ENCODE assay signal across 1 cellular context in genomic region chr17:73591278-73592078, GRCh38.
TF ChIP-seq lines count a peak whose summit lies in the region.

No MANE protein-coding gene starts in this region.

TF ChIP-seq in GM23338, 12 proteins besides CTCF, POLR2A, EP300 and RAD21 (continued from another document):
- TF ChIP-seq REST (IDR thresholded peaks at IDR 0.05; ENCODE audit: unreplicated experiment): no peak
- TF ChIP-seq CREB1 (CRISPR knock-in tag; IDR thresholded peaks at IDR 0.05; ENCODE audit: low read depth): no peak
- no peak for TF ChIP-seq ZNF331 (CRISPR knock-in tag; IDR thresholded peaks at IDR 0.05; ENCODE audit: low read depth)
- no peak for TF ChIP-seq POLR2AphosphoS5 (IDR thresholded peaks at IDR 0.05; ENCODE audit: low read depth)
- no peak for TF ChIP-seq ETS1 (IDR thresholded peaks at IDR 0.05)
TF ChIP-seq in GM23338: peak in this region for 0.
